In the genomic region with DNA sequence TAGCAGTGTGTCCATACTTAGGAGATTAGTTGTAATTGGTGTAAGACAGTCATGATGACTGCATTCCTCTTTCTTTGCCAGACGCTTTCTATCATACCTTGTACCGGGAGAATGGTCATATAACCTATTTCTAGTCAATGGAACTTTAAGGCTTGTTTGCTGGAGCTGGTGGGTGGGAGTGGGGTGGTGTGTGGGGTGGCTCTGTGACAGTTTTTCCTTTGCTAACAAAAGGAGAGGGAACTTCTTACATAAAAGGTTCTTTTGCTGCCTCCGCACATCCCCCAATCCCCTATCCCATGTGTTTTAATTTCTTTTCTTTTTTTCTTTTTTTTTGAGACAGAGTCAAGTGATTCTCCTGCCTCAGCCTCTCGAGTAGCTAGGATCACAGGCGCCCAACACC, we compare ENCODE assay signal across 30 cellular contexts.
"Had no signal": no experiment of that assay in that cellular context is flagged by ENCODE, and none has a peak within 500 bp of the region (broad histone marks: within the 10 kb centered on the region; RNA-seq: fewer than 3 reads in every experiment).

No MANE protein-coding gene starts in this region.

- H3K36me3 ChIP-seq: ascending aorta, breast epithelium had no signal

- H3K4me3 ChIP-seq: ascending aorta, breast epithelium had no signal

- H3K27ac Mint-ChIP-seq: activated B cell treated with CpG ODN at 0.5 μM for 24 hours; activated CD4-positive, alpha-beta memory T cell treated with anti-CD3 and anti-CD28 coated beads for 36 hours; activated CD4-positive, alpha-beta T cell treated with anti-CD3 and anti-CD28 coated beads, Interleukin-2, amount 10 ng/mL, durations not matched to agents 24 days and 14 days; activated CD8-positive, alpha-beta T cell treated with anti-CD3 and anti-CD28 coated beads for 36 hours; activated naive CD4-positive, alpha-beta T cell treated with anti-CD3 and anti-CD28 coated beads, Interleukin-2, amount 10 ng/mL, durations not matched to agents 7 days and 5 days; activated naive CD4-positive, alpha-beta T cell treated with anti-CD3 and anti-CD28 coated beads, Interleukin-2, amount 50 U/mL, for 24 hours; activated naive CD8-positive, alpha-beta T cell treated with anti-CD3 and anti-CD28 coated beads, Interleukin-2, amount 10 ng/mL, durations not matched to agents 7 days and 5 days; activated naive CD8-positive, alpha-beta T cell treated with anti-CD3 and anti-CD28 coated beads, Interleukin-2, amount 50 U/mL, for 24 hours; activated T-cell treated with anti-CD3 and anti-CD28 coated beads, Interleukin-2, amount 50 U/mL, for 24 hours; activated T-helper 2 cell treated with anti-CD3 and anti-CD28 coated beads, Interferon-gamma antibody, Interleukin-2, Interleukin-4, amounts not matched to agents 10 μg/mL and 5 μg/mL and 100 μg/mL, durations not matched to agents 14 hours and 24 hours and 36 hours; brain; T-helper 1 cell treated with Interleukin-12 subunit alpha and Interleukin-12 subunit beta and Interleukin-4 antibody, amounts not matched to agents 30 μg/mL and 1 μg/mL, for 36 hours; T-helper 2 cell treated with Interferon-gamma antibody and Interleukin-4, amounts not matched to agents 5 μg/mL and 100 μg/mL, for 36 hours had no signal

- H3K9me3 Mint-ChIP-seq: activated B cell treated with CpG ODN at 0.5 μM for 24 hours; activated CD4-positive, alpha-beta memory T cell treated with anti-CD3 and anti-CD28 coated beads for 36 hours; activated CD4-positive, alpha-beta T cell treated with anti-CD3 and anti-CD28 coated beads, Interleukin-2, amount 10 ng/mL, durations not matched to agents 24 days and 14 days; activated CD8-positive, alpha-beta T cell treated with anti-CD3 and anti-CD28 coated beads for 36 hours; activated naive CD4-positive, alpha-beta T cell treated with anti-CD3 and anti-CD28 coated beads, Interleukin-2, amount 10 ng/mL, durations not matched to agents 7 days and 5 days; activated naive CD4-positive, alpha-beta T cell treated with anti-CD3 and anti-CD28 coated beads, Interleukin-2, amount 50 U/mL, for 24 hours; activated naive CD8-positive, alpha-beta T cell treated with anti-CD3 and anti-CD28 coated beads, Interleukin-2, amount 10 ng/mL, durations not matched to agents 7 days and 5 days; activated naive CD8-positive, alpha-beta T cell treated with anti-CD3 and anti-CD28 coated beads, Interleukin-2, amount 50 U/mL, for 24 hours; activated T-cell treated with anti-CD3 and anti-CD28 coated beads, Interleukin-2, amount 50 U/mL, for 24 hours; activated T-helper 2 cell treated with anti-CD3 and anti-CD28 coated beads, Interferon-gamma antibody, Interleukin-2, Interleukin-4, amounts not matched to agents 10 μg/mL and 5 μg/mL and 100 μg/mL, durations not matched to agents 14 hours and 24 hours and 36 hours; brain; central memory CD8-positive, alpha-beta T cell; T-helper 1 cell treated with Interleukin-12 subunit alpha and Interleukin-12 subunit beta and Interleukin-4 antibody, amounts not matched to agents 30 μg/mL and 1 μg/mL, for 36 hours; T-helper 2 cell treated with Interferon-gamma antibody and Interleukin-4, amounts not matched to agents 5 μg/mL and 100 μg/mL, for 36 hours had no signal

- H3K27me3 ChIP-seq: ascending aorta, breast epithelium had no signal

- H3K4me3 Mint-ChIP-seq: activated B cell treated with CpG ODN at 0.5 μM for 24 hours; activated CD4-positive, alpha-beta memory T cell treated with anti-CD3 and anti-CD28 coated beads for 36 hours; activated CD4-positive, alpha-beta T cell treated with anti-CD3 and anti-CD28 coated beads, Interleukin-2, amount 10 ng/mL, durations not matched to agents 24 days and 14 days; activated CD8-positive, alpha-beta T cell treated with anti-CD3 and anti-CD28 coated beads for 36 hours; activated naive CD4-positive, alpha-beta T cell treated with anti-CD3 and anti-CD28 coated beads, Interleukin-2, amount 10 ng/mL, durations not matched to agents 7 days and 5 days; activated naive CD4-positive, alpha-beta T cell treated with anti-CD3 and anti-CD28 coated beads, Interleukin-2, amount 50 U/mL, for 24 hours; activated naive CD8-positive, alpha-beta T cell; activated naive CD8-positive, alpha-beta T cell treated with anti-CD3 and anti-CD28 coated beads, Interleukin-2, amount 50 U/mL, for 24 hours; activated T-cell treated with anti-CD3 and anti-CD28 coated beads, Interleukin-2, amount 50 U/mL, for 24 hours; brain; central memory CD8-positive, alpha-beta T cell; T-helper 1 cell treated with Interleukin-12 subunit alpha and Interleukin-12 subunit beta and Interleukin-4 antibody, amounts not matched to agents 30 μg/mL and 1 μg/mL, for 36 hours; T-helper 2 cell treated with Interferon-gamma antibody and Interleukin-4, amounts not matched to agents 5 μg/mL and 100 μg/mL, for 36 hours had no signal

- H3K36me3 Mint-ChIP-seq: activated CD4-positive, alpha-beta memory T cell treated with anti-CD3 and anti-CD28 coated beads for 36 hours; activated naive CD4-positive, alpha-beta T cell treated with anti-CD3 and anti-CD28 coated beads, Interleukin-2, amount 10 ng/mL, durations not matched to agents 7 days and 5 days; activated naive CD4-positive, alpha-beta T cell treated with anti-CD3 and anti-CD28 coated beads, Interleukin-2, amount 50 U/mL, for 24 hours; activated naive CD8-positive, alpha-beta T cell; activated naive CD8-positive, alpha-beta T cell treated with anti-CD3 and anti-CD28 coated beads, Interleukin-2, amount 10 ng/mL, durations not matched to agents 7 days and 5 days; brain had no signal

- DNase-seq: activated B cell treated with CpG ODN at 0.5 μM for 24 hours; activated CD4-positive, alpha-beta T cell treated with anti-CD3 and anti-CD28 coated beads for 4 hours; activated CD4-positive, alpha-beta T cell treated with anti-CD3 and anti-CD28 coated beads, Interleukin-2, amount 10 ng/mL, durations not matched to agents 24 days and 14 days; activated CD4-positive, alpha-beta T cell treated with anti-CD3 and anti-CD28 coated beads, Interleukin-2, amount 50 U/mL, for 1 hour; activated CD4-positive, alpha-beta T cell treated with anti-CD3 and anti-CD28 coated beads, Interleukin-2, amount 50 U/mL, for 4 hours; activated CD4-positive, CD25-positive, alpha-beta regulatory T cell treated with anti-CD3 and anti-CD28 coated beads, Interleukin-2, amount 50 U/mL, for 72 hours; activated CD8-positive, alpha-beta memory T cell treated with anti-CD3 and anti-CD28 coated beads, Interleukin-2, amount 50 U/mL, for 4 hours; activated effector memory CD4-positive, alpha-beta T cell treated with Interleukin-2 at 50 U/mL for 16 hours; activated gamma-delta T cell; activated naive CD4-positive, alpha-beta T cell treated with anti-CD3 and anti-CD28 coated beads, Interleukin-2, amount 10 ng/mL, durations not matched to agents 7 days and 5 days; activated naive CD4-positive, alpha-beta T cell treated with Interleukin-2 at 50 U/mL for 16 hours; activated naive CD8-positive, alpha-beta T cell treated with anti-CD3 and anti-CD28 coated beads, Interleukin-2, amount 10 ng/mL, durations not matched to agents 7 days and 5 days; activated naive CD8-positive, alpha-beta T cell treated with anti-CD3 and anti-CD28 coated beads, Interleukin-2, amount 50 U/mL, for 24 hours; activated T-cell treated with anti-CD3 and anti-CD28 coated beads, Interleukin-2, amount 50 U/mL, for 24 hours; activated T-cell treated with anti-CD3 and anti-CD28 coated beads, Interleukin-2, amount 50 U/mL, for 48 hours; amygdala; cerebellar nuclear complex; T-helper 9 cell had no signal

- H3K4me1 ChIP-seq: ascending aorta, breast epithelium had no signal

- H3K4me1 Mint-ChIP-seq: activated B cell treated with CpG ODN at 0.5 μM for 24 hours; central memory CD8-positive, alpha-beta T cell had no signal

- H3K27ac ChIP-seq: ascending aorta, breast epithelium, VCaP had no signal

- H3K9me3 ChIP-seq: ascending aorta, breast epithelium had no signal

- H3K27me3 Mint-ChIP-seq: activated CD8-positive, alpha-beta T cell treated with anti-CD3 and anti-CD28 coated beads for 36 hours; activated naive CD4-positive, alpha-beta T cell treated with anti-CD3 and anti-CD28 coated beads, Interleukin-2, amount 50 U/mL, for 24 hours; activated naive CD8-positive, alpha-beta T cell; activated T-cell treated with anti-CD3 and anti-CD28 coated beads, Interleukin-2, amount 50 U/mL, for 24 hours; central memory CD8-positive, alpha-beta T cell had no signal
